1 cellular context compared by ENCODE assay signal in the genomic region with DNA sequence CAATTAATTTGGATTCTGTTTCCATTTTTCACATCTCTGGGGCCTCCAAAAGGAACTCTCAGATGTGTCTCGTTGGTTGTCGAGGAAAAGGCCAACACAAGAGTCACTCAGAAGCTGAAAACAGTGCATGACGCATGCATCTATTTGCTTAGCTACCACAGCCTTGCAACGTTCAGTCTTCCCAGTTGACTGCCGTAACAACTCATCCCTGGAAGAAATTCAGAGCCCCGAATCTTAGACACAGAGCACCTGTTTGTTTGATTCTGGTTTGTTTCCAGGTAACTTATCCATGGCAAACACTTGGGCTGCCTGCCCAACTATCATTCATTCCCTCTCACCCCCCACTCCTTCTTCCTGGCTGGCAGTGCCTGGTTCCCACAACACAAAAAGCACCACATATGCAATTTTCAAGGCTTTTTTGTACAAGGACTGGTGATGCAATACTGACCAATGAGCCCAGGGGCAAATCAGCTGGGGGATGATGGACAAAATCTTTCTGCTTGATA.
TF ChIP-seq lines count a peak whose summit lies in the region.

No MANE protein-coding gene starts in this region.

TF ChIP-seq in A549, 52 proteins besides CTCF, POLR2A, EP300 and RAD21 (continued from another document):
- TF ChIP-seq, protein P1, sequence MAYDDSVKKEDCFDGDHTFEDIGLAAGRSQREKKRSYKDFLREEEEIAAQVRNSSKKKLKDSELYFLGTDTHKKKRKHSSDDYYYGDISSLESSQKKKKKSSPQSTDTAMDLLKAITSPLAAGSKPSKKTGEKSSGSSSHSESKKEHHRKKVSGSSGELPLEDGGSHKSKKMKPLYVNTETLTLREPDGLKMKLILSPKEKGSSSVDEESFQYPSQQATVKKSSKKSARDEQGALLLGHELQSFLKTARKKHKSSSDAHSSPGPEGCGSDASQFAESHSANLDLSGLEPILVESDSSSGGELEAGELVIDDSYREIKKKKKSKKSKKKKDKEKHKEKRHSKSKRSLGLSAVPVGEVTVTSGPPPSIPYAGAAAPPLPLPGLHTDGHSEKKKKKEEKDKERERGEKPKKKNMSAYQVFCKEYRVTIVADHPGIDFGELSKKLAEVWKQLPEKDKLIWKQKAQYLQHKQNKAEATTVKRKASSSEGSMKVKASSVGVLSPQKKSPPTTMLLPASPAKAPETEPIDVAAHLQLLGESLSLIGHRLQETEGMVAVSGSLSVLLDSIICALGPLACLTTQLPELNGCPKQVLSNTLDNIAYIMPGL (CRISPR knock-in tag; IDR thresholded peaks at IDR 0.05; ENCODE audit: borderline replicate concordance) = no peak
- TF ChIP-seq KDM1A (IDR thresholded peaks at IDR 0.05; ENCODE audit: low read depth) (no peak), HOXB5 (CRISPR knock-in tag; IDR thresholded peaks at IDR 0.05) (no peak), NPAS2 (CRISPR knock-in tag; IDR thresholded peaks at IDR 0.05; ENCODE audit: borderline replicate concordance) (no peak), RNF2 (IDR thresholded peaks at IDR 0.05; ENCODE audit: borderline replicate concordance, low read depth) (no peak), CEBPB (IDR thresholded peaks at IDR 0.05) (peak; percentile 63 to 68; a peak in 2 of 4 replicates), GATA3 (IDR thresholded peaks at IDR 0.05; ENCODE audit: borderline replicate concordance) (no peak), ESRRA (IDR thresholded peaks at IDR 0.05; ENCODE audit: borderline replicate concordance, low read length) (no peak), KDM5A (IDR thresholded peaks at IDR 0.05) (no peak), EHMT2 (IDR thresholded peaks at IDR 0.05; ENCODE audit: low read depth) (no peak), MAFK (IDR thresholded peaks at IDR 0.05; ENCODE audit: partially characterized antibody) (peak; percentile 78), HOXB13 (CRISPR knock-in tag; IDR thresholded peaks at IDR 0.05; ENCODE audit: low read depth) (peak; percentile 10; the same call in 1 of the 2 replicates), HDAC2 (IDR thresholded peaks at IDR 0.05) (no peak), ZSCAN20 (CRISPR knock-in tag; IDR thresholded peaks at IDR 0.05) (no peak), SREBF2 (IDR thresholded peaks at IDR 0.05) (no peak), BHLHE40 (IDR thresholded peaks at IDR 0.05; ENCODE audit: low read depth, low read length) (no peak), NFE2L2 (conservative IDR thresholded peaks at IDR 0.05; ENCODE audit: low read length) (no peak), EHF (CRISPR knock-in tag; IDR thresholded peaks at IDR 0.05) (no peak), JUNB (IDR thresholded peaks at IDR 0.05) (no peak), NR3C1 (IDR thresholded peaks at IDR 0.05) (no peak), HOXA7 (CRISPR knock-in tag; IDR thresholded peaks at IDR 0.05) (no peak)
- TF ChIP-seq, protein P2, sequence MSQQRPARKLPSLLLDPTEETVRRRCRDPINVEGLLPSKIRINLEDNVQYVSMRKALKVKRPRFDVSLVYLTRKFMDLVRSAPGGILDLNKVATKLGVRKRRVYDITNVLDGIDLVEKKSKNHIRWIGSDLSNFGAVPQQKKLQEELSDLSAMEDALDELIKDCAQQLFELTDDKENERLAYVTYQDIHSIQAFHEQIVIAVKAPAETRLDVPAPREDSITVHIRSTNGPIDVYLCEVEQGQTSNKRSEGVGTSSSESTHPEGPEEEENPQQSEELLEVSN (IDR thresholded peaks at IDR 0.05; ENCODE audit: borderline replicate concordance, low read depth) = no peak
- TF ChIP-seq, protein P3, sequence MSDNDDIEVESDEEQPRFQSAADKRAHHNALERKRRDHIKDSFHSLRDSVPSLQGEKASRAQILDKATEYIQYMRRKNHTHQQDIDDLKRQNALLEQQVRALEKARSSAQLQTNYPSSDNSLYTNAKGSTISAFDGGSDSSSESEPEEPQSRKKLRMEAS (IDR thresholded peaks at IDR 0.05) = 0 out of 2 replicates have a peak, but pooled peaks have one; percentile 32
- TF ChIP-seq, protein P4, sequence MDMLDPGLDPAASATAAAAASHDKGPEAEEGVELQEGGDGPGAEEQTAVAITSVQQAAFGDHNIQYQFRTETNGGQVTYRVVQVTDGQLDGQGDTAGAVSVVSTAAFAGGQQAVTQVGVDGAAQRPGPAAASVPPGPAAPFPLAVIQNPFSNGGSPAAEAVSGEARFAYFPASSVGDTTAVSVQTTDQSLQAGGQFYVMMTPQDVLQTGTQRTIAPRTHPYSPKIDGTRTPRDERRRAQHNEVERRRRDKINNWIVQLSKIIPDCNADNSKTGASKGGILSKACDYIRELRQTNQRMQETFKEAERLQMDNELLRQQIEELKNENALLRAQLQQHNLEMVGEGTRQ (IDR thresholded peaks at IDR 0.05) = no peak
- TF ChIP-seq, protein P5, sequence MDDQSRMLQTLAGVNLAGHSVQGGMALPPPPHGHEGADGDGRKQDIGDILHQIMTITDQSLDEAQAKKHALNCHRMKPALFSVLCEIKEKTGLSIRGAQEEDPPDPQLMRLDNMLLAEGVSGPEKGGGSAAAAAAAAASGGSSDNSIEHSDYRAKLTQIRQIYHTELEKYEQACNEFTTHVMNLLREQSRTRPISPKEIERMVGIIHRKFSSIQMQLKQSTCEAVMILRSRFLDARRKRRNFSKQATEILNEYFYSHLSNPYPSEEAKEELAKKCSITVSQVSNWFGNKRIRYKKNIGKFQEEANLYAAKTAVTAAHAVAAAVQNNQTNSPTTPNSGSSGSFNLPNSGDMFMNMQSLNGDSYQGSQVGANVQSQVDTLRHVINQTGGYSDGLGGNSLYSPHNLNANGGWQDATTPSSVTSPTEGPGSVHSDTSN (IDR thresholded peaks at IDR 0.05) = no peak
- TF ChIP-seq, protein P6, sequence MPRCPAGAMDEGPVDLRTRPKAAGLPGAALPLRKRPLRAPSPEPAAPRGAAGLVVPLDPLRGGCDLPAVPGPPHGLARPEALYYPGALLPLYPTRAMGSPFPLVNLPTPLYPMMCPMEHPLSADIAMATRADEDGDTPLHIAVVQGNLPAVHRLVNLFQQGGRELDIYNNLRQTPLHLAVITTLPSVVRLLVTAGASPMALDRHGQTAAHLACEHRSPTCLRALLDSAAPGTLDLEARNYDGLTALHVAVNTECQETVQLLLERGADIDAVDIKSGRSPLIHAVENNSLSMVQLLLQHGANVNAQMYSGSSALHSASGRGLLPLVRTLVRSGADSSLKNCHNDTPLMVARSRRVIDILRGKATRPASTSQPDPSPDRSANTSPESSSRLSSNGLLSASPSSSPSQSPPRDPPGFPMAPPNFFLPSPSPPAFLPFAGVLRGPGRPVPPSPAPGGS (IDR thresholded peaks at IDR 0.05) = no peak
